In the genomic region with DNA sequence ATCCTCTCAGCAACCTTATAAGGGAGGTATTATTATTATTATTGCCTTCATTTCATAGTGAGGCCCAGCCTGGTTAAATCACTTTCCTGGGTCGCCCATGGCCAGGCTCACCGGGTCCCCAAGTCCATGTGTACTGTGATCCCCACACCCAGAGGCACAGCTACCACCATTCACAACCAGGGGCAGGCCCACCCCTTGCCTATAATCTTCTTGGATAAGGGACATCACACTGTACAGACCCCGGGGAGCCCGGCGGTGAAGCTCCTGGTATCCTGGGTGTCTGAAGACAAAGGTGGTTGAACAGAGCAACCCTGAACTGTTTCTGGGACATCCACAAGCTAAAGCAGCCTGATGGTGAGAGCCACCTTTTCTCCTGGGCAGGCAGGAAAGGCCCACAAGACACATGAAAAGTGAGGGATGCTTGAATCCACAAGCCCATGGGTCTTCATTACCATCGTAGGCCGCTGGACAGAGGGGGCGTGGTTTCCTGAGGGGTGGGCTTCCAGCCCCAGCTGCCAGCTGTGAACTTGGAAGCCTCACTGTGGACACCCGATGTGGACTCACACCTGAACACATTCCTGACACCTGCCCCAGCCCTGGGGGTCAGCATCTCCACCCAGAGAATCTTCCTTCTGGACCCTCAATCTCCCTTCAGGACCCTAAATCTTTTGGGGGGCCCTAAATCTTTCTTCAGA, we compare ENCODE assay signal across 23 cellular contexts.
DNase-seq lines count a peak whose midpoint lies in the region; ATAC-seq and TF ChIP-seq lines count a peak whose summit lies in the region.
"Had no signal": no experiment of that assay in that cellular context is flagged by ENCODE, and none has a peak within 500 bp of the region (broad histone marks: within the 10 kb centered on the region; RNA-seq: fewer than 3 reads in every experiment).

No MANE protein-coding gene starts in this region.

- H3K27me3 ChIP-seq in trophoblast cell (ENCODE audit: insufficient read depth, low read length) (no peaks in the 10 kb centered on the region), spleen (replicated peaks in 1 of 7) (peaks cover 0 to 32% (median 0%) of the 10 kb centered on the region in 7 donors)
- H3K27me3 ChIP-seq: BLaER1 had no signal

- no peak overlapping the region for H2BK120ac ChIP-seq in trophoblast cell (ENCODE audit: insufficient read depth, low read length, poor library complexity)

- DNase-seq in activated effector memory CD4-positive, alpha-beta T cell treated with anti-CD3 and anti-CD28 coated beads, Interleukin-2, amount 50 U/mL, for 16 hours = peak; percentile 52
- no peak for DNase-seq in activated effector memory CD4-positive, alpha-beta T cell treated with Interleukin-2 at 50 U/mL for 16 hours
- no peak for DNase-seq in stimulated activated naive CD8-positive, alpha-beta T cell treated with anti-CD3 and anti-CD28 coated beads, Interleukin-15, amount 100 ng/mL, for 72 hours
- DNase-seq in stimulated activated naive CD8-positive, alpha-beta T cell treated with anti-CD3 and anti-CD28 coated beads, Interleukin-15, Interleukin-2, amounts not matched to agents 100 U/mL and 50 U/mL, for 24 hours = no peak
- DNase-seq in trophoblast cell (no peak), spleen (peak; percentile 51), KG1 (lab: John Stamatoyannopoulos, UW) (no peak), NCI-H345 (lab: John Stamatoyannopoulos, UW) (no peak)
- DNase-seq: Caco-2; CD4-positive, CD25-positive, alpha-beta regulatory T cell; CD8-positive, alpha-beta T cell; DMS 273 treated with DMSO at 0.1 percent for 48 hours; DMS79; EL; GDM1; GM23248; H7; HCEC 1CT had no signal

- no CpG with 5 or more reads among the region's 9 CpGs for WGBS in trophoblast cell (ENCODE audit: extremely low coverage, insufficient coverage, insufficient read length)
- WGBS in spleen, 5 donors = 83 to 93% (median 89%) methylated on average over 9 of the region's 9 CpGs

- H2BK12ac ChIP-seq in trophoblast cell (ENCODE audit: low read length) = no peak overlapping the region

- H3K4me1 ChIP-seq in trophoblast cell (ENCODE audit: control insufficient read depth in 1 of 2, insufficient read depth in 2 of 2, low read length in 2 of 2) (peaks cover 0 to 2% of the 10 kb centered on the region in 2 experiments), spleen (no peaks in the 10 kb centered on the region)
- H3K4me1 ChIP-seq: Caco-2 had no signal

- H3K27ac ChIP-seq in trophoblast cell (ENCODE audit: low read depth, low read length) = no peak overlapping the region
- H3K27ac ChIP-seq in spleen = no peak overlapping the region
- H3K27ac ChIP-seq: 22Rv1, BLaER1, C4-2B, GM23248 had no signal

- H2BK5ac ChIP-seq in trophoblast cell (ENCODE audit: low read depth, low read length, poor library complexity) = no peak overlapping the region

- no peak overlapping the region for H4K91ac ChIP-seq in trophoblast cell (ENCODE audit: low read depth, low read length)

- H3K36me3 ChIP-seq in trophoblast cell (ENCODE audit: control insufficient read depth in 1 of 2, insufficient read depth in 2 of 2, low read length in 2 of 2) = no peaks in the 10 kb centered on the region
- no peaks in the 10 kb centered on the region for H3K36me3 ChIP-seq in spleen
- H3K36me3 ChIP-seq: BLaER1 had no signal

- no peak overlapping the region for H3K4ac ChIP-seq in trophoblast cell (ENCODE audit: low read depth, low read length)

- H3K4me1 Mint-ChIP-seq in stimulated activated naive CD8-positive, alpha-beta T cell treated with anti-CD3 and anti-CD28 coated beads, Interleukin-15, amount 100 ng/mL, for 72 hours = no peaks in the 10 kb centered on the region
- H3K4me1 Mint-ChIP-seq: B cell; CD4-positive, CD25-positive, alpha-beta regulatory T cell had no signal

- H3K4me2 ChIP-seq in trophoblast cell (ENCODE audit: low read length) = no peak overlapping the region
- H3K4me2 ChIP-seq: BLaER1 had no signal

- H3K23ac ChIP-seq in trophoblast cell (ENCODE audit: low read length) = no peak overlapping the region

- H3K79me1 ChIP-seq in trophoblast cell (ENCODE audit: low read length) = no peaks in the 10 kb centered on the region

- peak overlapping the region; percentile 44 to 58 for H3K27ac Mint-ChIP-seq in stimulated activated naive CD8-positive, alpha-beta T cell treated with anti-CD3 and anti-CD28 coated beads, Interleukin-15, amount 100 ng/mL, for 72 hours
- H3K27ac Mint-ChIP-seq: B cell; CD4-positive, CD25-positive, alpha-beta regulatory T cell; CD8-positive, alpha-beta T cell had no signal

- H3K9ac ChIP-seq in trophoblast cell (ENCODE audit: low read length) = no peak overlapping the region
- H3K9ac ChIP-seq: BLaER1, GM23248 had no signal

- no peak for ATAC-seq in stimulated activated naive CD8-positive, alpha-beta T cell treated with anti-CD3 and anti-CD28 coated beads, Interleukin-15, amount 100 ng/mL, for 72 hours
- no peak for ATAC-seq in stimulated activated naive CD8-positive, alpha-beta T cell treated with anti-CD3 and anti-CD28 coated beads, Interleukin-15, Interleukin-2, amounts not matched to agents 100 U/mL and 50 U/mL, for 24 hours
- ATAC-seq: CD8-positive, alpha-beta T cell; GM12878 had no signal

- no peaks in the 10 kb centered on the region for H3K79me2 ChIP-seq in trophoblast cell (ENCODE audit: control insufficient read depth, insufficient read depth, low read length, poor library complexity)

- intact Hi-C loops in spleen (cut with DNase I; ENCODE audit: low total_unique reads) = no loop called here

- H4K8ac ChIP-seq in trophoblast cell (ENCODE audit: low read depth, low read length) = no peak overlapping the region

- H4K12ac ChIP-seq in trophoblast cell (ENCODE audit: low read depth, low read length) = no peak overlapping the region

- no peak overlapping the region for H3K4me3 Mint-ChIP-seq in stimulated activated naive CD8-positive, alpha-beta T cell treated with anti-CD3 and anti-CD28 coated beads, Interleukin-15, amount 100 ng/mL, for 72 hours
- H3K4me3 Mint-ChIP-seq: B cell; CD4-positive, CD25-positive, alpha-beta regulatory T cell; CD8-positive, alpha-beta T cell had no signal

- H3K4me3 ChIP-seq in trophoblast cell (ENCODE audit: low read depth, low read length) (peak overlapping the region; percentile 26), spleen (no peak overlapping the region)
- H3K4me3 ChIP-seq: BLaER1, GM12878, GM23248 had no signal

- no peak for TF ChIP-seq CTCF in spleen (IDR thresholded peaks at IDR 0.05 in 8 of 11, conservative IDR thresholded peaks at IDR 0.05 in 3 of 11)

- no peak overlapping the region for H3K18ac ChIP-seq in trophoblast cell (ENCODE audit: low read length)

- H3K9me3 Mint-ChIP-seq in stimulated activated naive CD8-positive, alpha-beta T cell treated with anti-CD3 and anti-CD28 coated beads, Interleukin-15, amount 100 ng/mL, for 72 hours = no peaks in the 10 kb centered on the region
- H3K9me3 Mint-ChIP-seq: CD4-positive, CD25-positive, alpha-beta regulatory T cell; CD8-positive, alpha-beta T cell had no signal

- no peak for TF ChIP-seq POLR2A in spleen (IDR thresholded peaks at IDR 0.05)

- no peak overlapping the region for H2AK5ac ChIP-seq in trophoblast cell (ENCODE audit: low read length)

- no peak overlapping the region for H2AFZ ChIP-seq in trophoblast cell (ENCODE audit: insufficient read depth, low read length, poor library complexity)
- H2AFZ ChIP-seq: GM23248 had no signal

- H3K14ac ChIP-seq in trophoblast cell (ENCODE audit: low read length) = no peak overlapping the region

- H3K9me3 ChIP-seq in trophoblast cell (ENCODE audit: insufficient read depth, low read depth, low read length) (peaks cover 1% of the 10 kb centered on the region), spleen (no peaks in the 10 kb centered on the region)

- peaks cover 18% of the 10 kb centered on the region for H3K27me3 Mint-ChIP-seq in stimulated activated naive CD8-positive, alpha-beta T cell treated with anti-CD3 and anti-CD28 coated beads, Interleukin-15, amount 100 ng/mL, for 72 hours

Comparison
In these comparisons a context has a peak if more than half of its experiments do, and no peak if none do; other contexts are left out.
1. DNase-seq: peak in activated effector memory CD4-positive, alpha-beta T cell treated with anti-CD3 and anti-CD28 coated beads, Interleukin-2, amount 50 U/mL, for 16 hours (single experiment) and spleen (single experiment); none in activated effector memory CD4-positive, alpha-beta T cell treated with Interleukin-2 at 50 U/mL for 16 hours (single experiment), stimulated activated naive CD8-positive, alpha-beta T cell treated with anti-CD3 and anti-CD28 coated beads, Interleukin-15, amount 100 ng/mL, for 72 hours (0 of 2), stimulated activated naive CD8-positive, alpha-beta T cell treated with anti-CD3 and anti-CD28 coated beads, Interleukin-15, Interleukin-2, amounts not matched to agents 100 U/mL and 50 U/mL, for 24 hours (single experiment), trophoblast cell (0 of 2), KG1 (single experiment) and NCI-H345 (single experiment).